Comparison of ENCODE assay signal across 9 cellular contexts in the genomic region with DNA sequence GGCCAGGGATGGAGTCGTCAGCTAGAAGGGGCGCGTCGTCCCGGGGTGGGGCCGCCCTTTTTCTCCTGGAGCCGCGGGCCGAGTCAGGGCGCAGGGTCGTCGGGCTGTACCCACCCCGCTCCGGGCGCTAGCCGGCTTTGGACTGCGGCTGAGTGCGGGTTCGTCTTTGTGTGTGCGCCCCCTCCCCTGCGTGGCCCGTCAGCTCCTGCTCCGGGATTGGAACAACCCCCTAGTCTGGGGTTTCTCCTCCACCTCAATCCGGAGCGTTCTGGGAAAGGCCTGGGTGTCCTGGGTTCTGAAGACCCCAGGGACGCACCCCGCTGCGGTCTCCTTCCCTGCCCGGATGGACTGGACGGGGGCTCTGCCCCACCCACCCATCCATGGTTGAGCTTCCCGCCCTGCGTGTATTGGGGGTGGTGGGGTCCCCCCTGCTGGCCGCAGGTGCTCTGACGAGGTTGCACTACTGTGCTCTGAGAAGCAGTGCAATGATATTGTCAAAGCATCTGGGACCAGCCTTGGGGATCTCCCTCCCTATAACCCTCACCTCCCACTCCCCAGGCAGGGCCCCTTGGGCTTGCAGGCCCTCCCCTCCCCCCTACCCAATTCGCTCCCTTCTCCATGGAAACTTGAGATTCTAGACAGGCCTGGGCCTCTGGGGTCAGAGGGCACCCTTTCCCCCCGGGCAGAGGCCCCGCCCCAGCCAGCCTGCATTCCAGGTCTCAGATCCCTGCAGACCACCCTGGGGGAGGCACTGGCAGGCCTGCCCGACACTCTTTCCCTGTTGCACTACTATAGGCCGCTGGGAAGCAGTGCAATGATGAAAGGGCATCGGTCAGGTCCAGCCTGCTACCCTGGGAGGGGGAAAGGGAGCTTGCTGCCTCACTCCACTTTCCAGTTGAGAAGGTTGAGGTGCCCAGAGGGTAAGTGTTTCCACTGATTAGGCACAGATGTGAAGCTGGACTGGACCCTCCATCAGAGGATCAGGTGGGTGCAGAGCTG. TPM values are rescaled to one million over a fixed set of nuclear protein-coding genes. Genes with fewer than 3 reads are reported as not detected.
A peak's percentile ranks its signal among the peaks of the same experiment; 100 is the strongest.
DNase-seq lines count a peak whose midpoint lies in the region; ATAC-seq, FAIRE-seq and TF ChIP-seq lines count a peak whose summit lies in the region.
"Had no signal": no experiment of that assay in that cellular context is flagged by ENCODE, and none has a peak within 500 bp of the region (broad histone marks: within the 10 kb centered on the region; RNA-seq: fewer than 3 reads in every experiment).

No MANE protein-coding gene starts in this region.

- peak overlapping the region; percentile 90 for H3K9ac ChIP-seq in OCI-LY3 (ENCODE audit: low read length)

- peak overlapping the region; percentile 97 for H3K4me2 ChIP-seq in OCI-LY3 (ENCODE audit: low read length)

- intact Hi-C loops in adrenal gland (cut with DNase I): no loop called here

- peaks cover 13% of the 10 kb centered on the region for H3K36me3 ChIP-seq in OCI-LY3 (replicated peaks; ENCODE audit: low read depth, low read length)
- H3K36me3 ChIP-seq in adrenal gland (replicated peaks in 1 of 2): no peaks in the 10 kb centered on the region

- no peak for TF ChIP-seq POLR2A in adrenal gland (IDR thresholded peaks at IDR 0.05)

- H3K79me2 ChIP-seq in OCI-LY3 (ENCODE audit: low read length): peaks cover 13% of the 10 kb centered on the region

- no peak for ATAC-seq in HG02759 (IDR thresholded peaks at IDR 0.05; ENCODE audit: unreplicated experiment)

- H3K27ac ChIP-seq in OCI-LY3 (ENCODE audit: low read length) (peak overlapping the region; percentile 10; the same call in 1 of the 2 replicates), skin epidermis (peak overlapping the region in 3 of 21 experiments; percentile 15 to 54 (median 49)), adrenal gland (no peak overlapping the region)

- H2AFZ ChIP-seq in OCI-LY3 (ENCODE audit: low read depth, low read length): peak overlapping the region; percentile 23; the same call in 1 of the 2 replicates

- H4K20me1 ChIP-seq in OCI-LY3 (ENCODE audit: insufficient read depth, low read length): no peaks in the 10 kb centered on the region

- H3K27me3 ChIP-seq in OCI-LY3 (ENCODE audit: low read depth, low read length): no peaks in the 10 kb centered on the region
- no peaks in the 10 kb centered on the region for H3K27me3 ChIP-seq in adrenal gland

- H3K4me1 ChIP-seq in OCI-LY3 (ENCODE audit: low read length) (peaks cover 19% of the 10 kb centered on the region), adrenal gland (replicated peaks in 1 of 2) (peaks cover 12 to 14% of the 10 kb centered on the region in 2 donors)

- no peak for DNase-seq in GM19239 (ENCODE audit: insufficient read length, low spot score)
- no peak for DNase-seq in fibroblast of the aortic adventitia (ENCODE audit: low read depth)
- DNase-seq in hepatic stellate cell (ENCODE audit: low spot score): no peak
- DNase-seq in effector CD8-positive, alpha-beta T cell (lab: John Stamatoyannopoulos, UW): no peak
- DNase-seq in adrenal gland: no peak

- FAIRE-seq in GM19239 (lab: Jason Lieb, UNC): peak; percentile 8

- H3K4me3 ChIP-seq in OCI-LY3 (ENCODE audit: low read length) (peak overlapping the region; percentile 79), fibroblast of the aortic adventitia (ENCODE audit: low read depth, low read length) (peak overlapping the region; percentile 85), skin epidermis (peak overlapping the region; percentile 41 to 58 (median 46)), adrenal gland (peak overlapping the region in 2 of 4 donors; percentile 23 to 79)

- H3K9me3 ChIP-seq in OCI-LY3 (ENCODE audit: insufficient read depth, low read length) (no peaks in the 10 kb centered on the region), adrenal gland (replicated peaks in 1 of 3) (no peaks in the 10 kb centered on the region)

- WGBS in adrenal gland, 4 donors: 25 to 51% (median 33%) methylated on average over 11 to 40 of the region's 40 CpGs

- TF ChIP-seq CTCF in OCI-LY3 (IDR thresholded peaks at IDR 0.05; ENCODE audit: low read depth, low read length): no peak; the same call in 1 of the 2 replicates
- TF ChIP-seq CTCF in fibroblast of the aortic adventitia (IDR thresholded peaks at IDR 0.05; ENCODE audit: insufficient read depth, low read length): no peak
- TF ChIP-seq CTCF in adrenal gland (IDR thresholded peaks at IDR 0.05): no peak

RNA-seq across cellular contexts. Expression of a gene that starts 10.7 kb away (rescaled TPM):
- total RNA-seq in fibroblast of the aortic adventitia (ENCODE audit: low replicate concordance) (10.6 and 18.3 TPM in 2 replicates), adrenal gland (10 to 100 TPM; 14.0 to 83.9 (median 44.8) TPM)
- 10 to 100 TPM; 15.3 to 37.5 (median 19.1) TPM for polyA plus RNA-seq in adrenal gland

RNA-seq across cellular contexts. Expression of a gene that starts 13.0 kb away (rescaled TPM):
- total RNA-seq in fibroblast of the aortic adventitia (ENCODE audit: low replicate concordance) (10.0 and 30.5 TPM in 2 replicates), adrenal gland (10 to 100 TPM; 32.2 to 58.1 (median 42.4) TPM)
- 10 to 100 TPM; 33.6 to 65.6 (median 61.7) TPM for polyA plus RNA-seq in adrenal gland

RNA-seq across cellular contexts. Expression of a gene that starts 20.3 kb away (rescaled TPM):
- total RNA-seq in fibroblast of the aortic adventitia (ENCODE audit: low replicate concordance) (0.18 and 0.25 TPM in 2 replicates), adrenal gland (under 1 TPM in 6 of 8 donors, not detected in 2; 0.19 to 0.50 (median 0.31) TPM)
- 1 to 10 TPM in 1 of 3 donors, under 1 TPM in 1, not detected in 1; 0.77 to 1.9 TPM for polyA plus RNA-seq in adrenal gland
- total RNA-seq: temporal lobe had no signal

RNA-seq across cellular contexts. Expression of a gene that starts 23.0 kb away (rescaled TPM):
- total RNA-seq in fibroblast of the aortic adventitia (ENCODE audit: low replicate concordance) (14.6 and 25.2 TPM in 2 replicates), adrenal gland (10 to 100 TPM in 7 of 8 donors, 1 to 10 TPM in 1; 8.9 to 33.6 (median 19.5) TPM)
- polyA plus RNA-seq in adrenal gland: 10 to 100 TPM in 2 of 3 donors, 1 to 10 TPM in 1; 2.5 to 36.2 (median 31.2) TPM
